In genomic region chr2:8254791-8255447, GRCh38 we compare ENCODE assay signal across 18 cellular contexts.
DNase-seq lines count a peak whose midpoint lies in the region; ATAC-seq and TF ChIP-seq lines count a peak whose summit lies in the region.
"Had no signal": no experiment of that assay in that cellular context is flagged by ENCODE, and none has a peak within 500 bp of the region (broad histone marks: within the 10 kb centered on the region; RNA-seq: fewer than 3 reads in every experiment).

No MANE protein-coding gene starts in this region.

- peak overlapping the region; percentile 78 for H3T11ph ChIP-seq in H9 (ENCODE audit: low read length)

- H4K20me1 ChIP-seq in H9 (ENCODE audit: control insufficient read depth, insufficient read depth, insufficient read length): no peaks in the 10 kb centered on the region
- H4K20me1 ChIP-seq: BLaER1 treated with 17β-estradiol and CSF1 and Interleukin-3, amounts not matched to agents 10 nM and 100 nM had no signal

- peaks cover 9 to 15% (median 12%) of the 10 kb centered on the region in 3 experiments for H3K36me3 Mint-ChIP-seq in H9 (ENCODE audit: insufficient read depth in 1 of 3, low read depth in 3 of 3)
- H3K36me3 Mint-ChIP-seq in endodermal cell (ENCODE audit: low read depth): peaks cover 7% of the 10 kb centered on the region
- no peaks in the 10 kb centered on the region for H3K36me3 Mint-ChIP-seq in effector memory CD8-positive, alpha-beta T cell (ENCODE audit: insufficient read depth)
- H3K36me3 Mint-ChIP-seq: CD8-positive, alpha-beta T cell had no signal

- H3K14ac ChIP-seq in H9 (ENCODE audit: insufficient read depth, low read length): peak overlapping the region; percentile 46; the same call in 1 of the 2 replicates

- DNase-seq in H9: peak; percentile 32
- peak; percentile 89 for DNase-seq in endodermal cell
- DNase-seq in mesendoderm: peak; percentile 90
- no peak for DNase-seq in effector memory CD8-positive, alpha-beta T cell
- no peak for DNase-seq in testis
- DNase-seq in RWPE1 (ENCODE audit: low spot score): no peak
- DNase-seq in kidney tubule cell (ENCODE audit: low spot score): no peak
- DNase-seq: Calu3; CD8-positive, alpha-beta T cell; DMS53; HCEC 1CT; NCI-H1417 treated with DMSO at 0.1 percent for 48 hours; NCI-H187 treated with DMSO at 0.1 percent for 48 hours; NCI-H2227 treated with DMSO at 0.1 percent for 48 hours; PC-9 had no signal

- intact Hi-C loops in testis (cut with DNase I; ENCODE audit: low total_unique reads): no loop called here

- no peak overlapping the region for H3K4me2 ChIP-seq in H9 (ENCODE audit: insufficient read depth, insufficient read length, low read length)
- no peak overlapping the region for H3K4me2 ChIP-seq in mesendoderm (ENCODE audit: low read length)
- H3K4me2 ChIP-seq: KMS-11, PC-9 had no signal

- H3K4ac ChIP-seq in H9 (ENCODE audit: low read depth, low read length) (no peak overlapping the region), mesendoderm (ENCODE audit: low read depth, low read length) (peak overlapping the region; percentile 100)

- H3K4me1 Mint-ChIP-seq in H9: peaks cover 57 to 64% of the 10 kb centered on the region in 2 experiments
- H3K4me1 Mint-ChIP-seq in endodermal cell: peaks cover 57% of the 10 kb centered on the region
- peaks cover 10% of the 10 kb centered on the region in 2 donors for H3K4me1 Mint-ChIP-seq in effector memory CD8-positive, alpha-beta T cell (ENCODE audit: low read depth in 2 of 2)

- H3K27ac Mint-ChIP-seq in H9: peak overlapping the region; percentile 39 to 97 (median 52); a peak in 6 of 7 replicates
- H3K27ac Mint-ChIP-seq in endodermal cell: peak overlapping the region; percentile 97
- H3K27ac Mint-ChIP-seq in effector memory CD8-positive, alpha-beta T cell: peak overlapping the region in 1 of 2 donors; percentile 44

- POLR2A ChIA-PET in RWPE1 (lab: Yijun Ruan, JAX; ENCODE audit: low non-redundant PET): no interaction called here

- peak overlapping the region; percentile 36 for H3K18ac ChIP-seq in H9 (ENCODE audit: insufficient read length, low read depth, low read length)
- peak overlapping the region; percentile 100 for H3K18ac ChIP-seq in mesendoderm (ENCODE audit: low read length)

- no peaks in the 10 kb centered on the region for H3K79me1 ChIP-seq in H9 (ENCODE audit: insufficient read depth, low read depth, low read length, poor library complexity, severe bottlenecking)
- no peaks in the 10 kb centered on the region for H3K79me1 ChIP-seq in mesendoderm (ENCODE audit: low read length)

- H3K4me1 ChIP-seq in H9 (ENCODE audit: insufficient read depth, low read length) (peaks cover 11% of the 10 kb centered on the region; the same call in 1 of the 2 replicates), endodermal cell (ENCODE audit: control insufficient read depth, insufficient read depth, low read length) (peaks cover 13% of the 10 kb centered on the region), mesendoderm (ENCODE audit: control insufficient read depth, low read depth, low read length) (peaks cover 20% of the 10 kb centered on the region), testis (no peaks in the 10 kb centered on the region)

- no peaks in the 10 kb centered on the region for H3K36me3 ChIP-seq in endodermal cell (ENCODE audit: control insufficient read depth, insufficient read depth, low read length)
- H3K36me3 ChIP-seq in mesendoderm (ENCODE audit: control insufficient read depth, insufficient read depth, low read length): no peaks in the 10 kb centered on the region
- H3K36me3 ChIP-seq in testis (ENCODE audit: low read depth, missing control alignments): no peaks in the 10 kb centered on the region
- H3K36me3 ChIP-seq: BLaER1 treated with 17β-estradiol and CSF1 and Interleukin-3, amounts not matched to agents 10 nM and 100 nM had no signal

- no peak overlapping the region for H4K91ac ChIP-seq in H9 (ENCODE audit: insufficient read length, low read depth, low read length)

- no peaks in the 10 kb centered on the region for H3K79me2 ChIP-seq in H9 (ENCODE audit: insufficient read depth, low read length)
- H3K79me2 ChIP-seq in mesendoderm (ENCODE audit: control insufficient read depth, insufficient read depth, low read length): no peaks in the 10 kb centered on the region

- H3K9ac ChIP-seq in H9 (ENCODE audit: extremely low read depth, insufficient read length, low read length): no peak overlapping the region
- H3K9ac ChIP-seq in endodermal cell (ENCODE audit: extremely low read depth, low read length, poor library complexity, severe bottlenecking): peak overlapping the region; percentile 33
- peak overlapping the region; percentile 35 for H3K9ac ChIP-seq in mesendoderm (ENCODE audit: low read length)
- H3K9ac ChIP-seq: BLaER1 treated with 17β-estradiol and CSF1 and Interleukin-3, amounts not matched to agents 10 nM and 100 nM; KMS-11 had no signal

- no peak overlapping the region for H3K4me3 ChIP-seq in endodermal cell (ENCODE audit: low read length)
- H3K4me3 ChIP-seq in mesendoderm (ENCODE audit: low read length): no peak overlapping the region
- no peak overlapping the region for H3K4me3 ChIP-seq in testis
- H3K4me3 ChIP-seq: BLaER1 treated with 17β-estradiol and CSF1 and Interleukin-3, amounts not matched to agents 10 nM and 100 nM; PC-9 had no signal

- no peak overlapping the region for H3K27ac ChIP-seq in H9 (ENCODE audit: insufficient read length, low read depth, low read length)
- H3K27ac ChIP-seq in endodermal cell (ENCODE audit: low read depth, low read length): no peak overlapping the region
- peak overlapping the region; percentile 95 for H3K27ac ChIP-seq in mesendoderm (ENCODE audit: low read depth, low read length)
- no peak overlapping the region for H3K27ac ChIP-seq in testis
- H3K27ac ChIP-seq in RWPE1: no peak overlapping the region
- H3K27ac ChIP-seq: KMS-11, PC-9 had no signal

- H3K4me3 Mint-ChIP-seq in H9: peak overlapping the region; percentile 7 to 37; a peak in 2 of 5 replicates
- peak overlapping the region; percentile 3 for H3K4me3 Mint-ChIP-seq in endodermal cell
- no peak overlapping the region for H3K4me3 Mint-ChIP-seq in effector memory CD8-positive, alpha-beta T cell
- H3K4me3 Mint-ChIP-seq: CD8-positive, alpha-beta T cell had no signal

- no peak for TF ChIP-seq RAD21 in Ishikawa (IDR thresholded peaks at IDR 0.05; ENCODE audit: low read depth)

- no peaks in the 10 kb centered on the region for H3K23me2 ChIP-seq in H9 (ENCODE audit: insufficient read length, low read depth, low read length, poor library complexity, severe bottlenecking)

- H3K9me3 Mint-ChIP-seq in H9: peaks cover 12 to 17% of the 10 kb centered on the region in 2 experiments
- peaks cover 28% of the 10 kb centered on the region for H3K9me3 Mint-ChIP-seq in endodermal cell
- H3K9me3 Mint-ChIP-seq in effector memory CD8-positive, alpha-beta T cell: peaks cover 0 to 2% of the 10 kb centered on the region in 2 donors

- H3K23ac ChIP-seq in H9 (ENCODE audit: insufficient read length, low read depth, low read length) (no peak overlapping the region), mesendoderm (ENCODE audit: low read length) (no peak overlapping the region)

- H4K8ac ChIP-seq in H9 (replicated peaks; ENCODE audit: insufficient read length, low read depth, low read length) (no peak overlapping the region), mesendoderm (ENCODE audit: low read depth, low read length) (no peak overlapping the region)

- no peak for TF ChIP-seq EP300 in Ishikawa (IDR thresholded peaks at IDR 0.05; ENCODE audit: borderline replicate concordance)

- no peak overlapping the region for H2AFZ ChIP-seq in H9 (ENCODE audit: low read length)
- H2AFZ ChIP-seq: PC-9 had no signal

- no CpG with 5 or more reads among the region's 7 CpGs for WGBS in H9 (ENCODE audit: extremely low coverage, insufficient read length, low lambda C conversion rate)
- 51 to 74% methylated on average over 6 to 7 of the region's 7 CpGs for WGBS in endodermal cell (ENCODE audit: insufficient coverage in 1 of 2, insufficient read length in 1 of 2), 2 experiments
- WGBS in mesendoderm (ENCODE audit: extremely low coverage, insufficient coverage, low lambda C conversion rate): no CpG with 5 or more reads among the region's 7 CpGs
- WGBS in testis, 2 donors: 81 to 90% methylated on average over 7 of the region's 7 CpGs

- CTCF ChIA-PET in RWPE1 (lab: Yijun Ruan, JAX): no interaction called here

- ATAC-seq in effector memory CD8-positive, alpha-beta T cell (replicated peaks): no peak

- no peak overlapping the region for H3K56ac ChIP-seq in H9 (ENCODE audit: insufficient read length, low read depth, low read length)
- peak overlapping the region; percentile 81 for H3K56ac ChIP-seq in mesendoderm (ENCODE audit: low read length)

- H2BK15ac ChIP-seq in H9 (ENCODE audit: low read depth, low read length) (no peak overlapping the region), mesendoderm (replicated peaks; ENCODE audit: low read depth) (no peak overlapping the region)

- H2AK5ac ChIP-seq in H9 (ENCODE audit: insufficient read length, low read length) (no peak overlapping the region), mesendoderm (ENCODE audit: low read length) (peak overlapping the region; percentile 79)

- H3K9me3 ChIP-seq in H9 (ENCODE audit: control insufficient read depth, low read depth, low read length): no peaks in the 10 kb centered on the region
- peaks cover 27% of the 10 kb centered on the region for H3K9me3 ChIP-seq in endodermal cell (ENCODE audit: control insufficient read depth, low read length)
- no peaks in the 10 kb centered on the region for H3K9me3 ChIP-seq in testis

- H2BK5ac ChIP-seq in H9 (ENCODE audit: insufficient read length, low read length) (no peak overlapping the region), mesendoderm (ENCODE audit: low read length) (peak overlapping the region; percentile 99)

- no peaks in the 10 kb centered on the region for H3K27me3 ChIP-seq in H9 (ENCODE audit: insufficient read depth, low read length)
- no peaks in the 10 kb centered on the region for H3K27me3 ChIP-seq in endodermal cell (ENCODE audit: control insufficient read depth, insufficient read depth, low read length, poor library complexity, severe bottlenecking)
- H3K27me3 ChIP-seq in mesendoderm (ENCODE audit: insufficient read depth, low read length, poor library complexity): no peaks in the 10 kb centered on the region
- no peaks in the 10 kb centered on the region for H3K27me3 ChIP-seq in testis
- H3K27me3 ChIP-seq: BLaER1 treated with 17β-estradiol and CSF1 and Interleukin-3, amounts not matched to agents 10 nM and 100 nM had no signal

- H4K5ac ChIP-seq in H9 (ENCODE audit: insufficient read length, low read depth, low read length) (no peak overlapping the region), mesendoderm (ENCODE audit: low read length) (peak overlapping the region; percentile 90)

- H3K27me3 Mint-ChIP-seq in H9 (ENCODE audit: low read depth): peaks cover 3% of the 10 kb centered on the region
- H3K27me3 Mint-ChIP-seq in endodermal cell (ENCODE audit: insufficient read depth): no peaks in the 10 kb centered on the region
- no peaks in the 10 kb centered on the region for H3K27me3 Mint-ChIP-seq in effector memory CD8-positive, alpha-beta T cell

- TF ChIP-seq CTCF in H9 (conservative IDR thresholded peaks at IDR 0.05) (no peak), endodermal cell (conservative IDR thresholded peaks at IDR 0.05) (peak; percentile 30), testis (IDR thresholded peaks at IDR 0.05) (no peak), RWPE1 (conservative IDR thresholded peaks at IDR 0.05; ENCODE audit: low read depth) (no peak)

- no peak overlapping the region for H2BK20ac ChIP-seq in H9 (ENCODE audit: low read depth, low read length, poor library complexity, severe bottlenecking)

- H2BK120ac ChIP-seq in H9 (ENCODE audit: low read depth, low read length, poor library complexity, severe bottlenecking): no peak overlapping the region
- peak overlapping the region; percentile 82 for H2BK120ac ChIP-seq in mesendoderm (ENCODE audit: low read depth, low read length)

- H2BK12ac ChIP-seq in H9 (ENCODE audit: insufficient read length, low read depth, low read length): no peak overlapping the region

- TF ChIP-seq POLR2A in testis (IDR thresholded peaks at IDR 0.05): no peak

Comparison
In these comparisons a context has a peak if more than half of its experiments do, and no peak if none do; other contexts are left out.
1. DNase-seq: peak in H9 (single experiment), endodermal cell (single experiment) and mesendoderm (single experiment); none in effector memory CD8-positive, alpha-beta T cell (0 of 3), testis (single experiment), RWPE1 (single experiment) and kidney tubule cell (single experiment).
2. H3K4me3 Mint-ChIP-seq: peak in H9 (2 of 2) and endodermal cell (single experiment); none in effector memory CD8-positive, alpha-beta T cell (0 of 2).